Comparison of ENCODE assay signal across 31 cellular contexts in the genomic region with DNA sequence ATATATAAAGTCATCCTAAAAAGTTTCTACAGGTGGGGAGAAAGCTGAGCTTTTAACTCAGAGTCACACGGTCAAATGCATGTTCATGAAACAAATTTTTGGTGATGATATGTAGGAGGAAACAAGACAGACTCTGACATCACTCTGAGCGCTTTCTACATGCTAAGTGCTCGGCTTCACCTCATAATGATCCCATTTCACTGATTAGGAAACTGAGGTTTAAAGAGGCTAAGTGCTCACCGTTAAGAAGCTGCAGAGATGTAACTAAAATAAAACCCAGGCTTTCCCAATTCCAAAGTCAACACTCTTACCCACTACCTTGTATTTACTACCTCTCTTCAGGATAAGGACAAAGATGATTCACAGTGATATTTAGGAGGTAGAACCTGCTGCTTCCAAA. TPM values are rescaled to one million over a fixed set of nuclear protein-coding genes. Genes with fewer than 3 reads are reported as not detected.
DNase-seq lines count a peak whose midpoint lies in the region; ATAC-seq and TF ChIP-seq lines count a peak whose summit lies in the region.
"Had no signal": no experiment of that assay in that cellular context is flagged by ENCODE, and none has a peak within 500 bp of the region (broad histone marks: within the 10 kb centered on the region; RNA-seq: fewer than 3 reads in every experiment).

No MANE protein-coding gene starts in this region.

- H3K36me3 Mint-ChIP-seq in chondrocyte (ENCODE audit: low read depth) = peaks cover 4% of the 10 kb centered on the region
- peaks cover 21% of the 10 kb centered on the region for H3K36me3 Mint-ChIP-seq in neural crest cell (ENCODE audit: low read depth)

- no peak overlapping the region for H3K9ac ChIP-seq in SK-N-SH

- H3K4me3 Mint-ChIP-seq in chondrocyte (ENCODE audit: unreplicated experiment) (no peak overlapping the region), neural crest cell (peak overlapping the region; percentile 65)
- H3K4me3 Mint-ChIP-seq: H9; natural killer cell treated with Interleukin-12 subunit alpha and Interleukin-12 subunit beta and Interleukin-15 and Interleukin-18, amount 100 ng/mL, for 72 hours; stimulated activated effector memory CD8-positive, alpha-beta T cell treated with anti-CD3 and anti-CD28 coated beads, Interleukin-12 subunit alpha, Interleukin-12 subunit beta, amount 100 ng/mL, for 72 hours had no signal

- H3K4me3 ChIP-seq in SK-N-SH (ENCODE audit: low read depth in 2 of 2, low read length in 1 of 2) = no peak overlapping the region
- no peak overlapping the region for H3K4me3 ChIP-seq in uterus
- H3K4me3 ChIP-seq: dorsolateral prefrontal cortex, Peyer's patch, vagina had no signal

- H3K9me3 ChIP-seq in SK-N-SH = no peaks in the 10 kb centered on the region
- H3K9me3 ChIP-seq in uterus = no peaks in the 10 kb centered on the region
- H3K9me3 ChIP-seq: Peyer's patch, vagina had no signal

- H3K27ac Mint-ChIP-seq in chondrocyte (ENCODE audit: unreplicated experiment) = peak overlapping the region; percentile 98
- H3K27ac Mint-ChIP-seq in neural crest cell (ENCODE audit: unreplicated experiment) = no peak overlapping the region
- H3K27ac Mint-ChIP-seq: activated T-helper 2 cell treated with anti-CD3 and anti-CD28 coated beads, Interferon-gamma antibody, Interleukin-2, Interleukin-4, amounts not matched to agents 10 μg/mL and 5 μg/mL and 100 μg/mL, durations not matched to agents 14 hours and 24 hours and 36 hours; natural killer cell treated with Interleukin-12 subunit alpha and Interleukin-12 subunit beta and Interleukin-15 and Interleukin-18, amount 100 ng/mL, for 72 hours; stimulated activated effector memory CD8-positive, alpha-beta T cell treated with anti-CD3 and anti-CD28 coated beads, Interleukin-12 subunit alpha, Interleukin-12 subunit beta, amount 100 ng/mL, for 72 hours had no signal

- H3K9me3 Mint-ChIP-seq in chondrocyte (ENCODE audit: low read depth) (no peaks in the 10 kb centered on the region), neural crest cell (peaks cover 2% of the 10 kb centered on the region)
- H3K9me3 Mint-ChIP-seq: activated naive CD4-positive, alpha-beta T cell treated with anti-CD3 and anti-CD28 coated beads, Interleukin-2, amount 50 U/mL, for 72 hours; activated T-helper 2 cell treated with anti-CD3 and anti-CD28 coated beads, Interferon-gamma antibody, Interleukin-2, Interleukin-4, amounts not matched to agents 10 μg/mL and 5 μg/mL and 100 μg/mL, durations not matched to agents 14 hours and 24 hours and 36 hours; CD4-positive, CD25-positive, alpha-beta regulatory T cell; natural killer cell treated with Interleukin-12 subunit alpha and Interleukin-12 subunit beta and Interleukin-15 and Interleukin-18, amount 100 ng/mL, for 72 hours; stimulated activated effector memory CD8-positive, alpha-beta T cell treated with anti-CD3 and anti-CD28 coated beads, Interleukin-12 subunit alpha, Interleukin-12 subunit beta, amount 100 ng/mL, for 72 hours had no signal

- no peak for TF ChIP-seq EP300 in SK-N-SH (IDR thresholded peaks at IDR 0.05; ENCODE audit: borderline replicate concordance in 1 of 2, low read depth in 1 of 2, low read length in 1 of 2)

- CTCF ChIA-PET in SK-N-SH (lab: Yijun Ruan, JAX) = interaction anchor here (1.1 kb wide), 1 partner anchor 41 kb away, joined by 4 read pairs; no protein-coding TSS in a partner anchor

- TF ChIP-seq CTCF in SK-N-SH (IDR thresholded peaks at IDR 0.05) (no peak), chondrocyte (IDR thresholded peaks at IDR 0.05) (no peak), neural crest cell (conservative IDR thresholded peaks at IDR 0.05) (no peak), uterus (IDR thresholded peaks at IDR 0.05) (no peak)

- H2AFZ ChIP-seq in SK-N-SH (ENCODE audit: low read depth) = no peak overlapping the region

- no peaks in the 10 kb centered on the region for H3K27me3 ChIP-seq in SK-N-SH (ENCODE audit: insufficient read depth)
- H3K27me3 ChIP-seq in uterus = no peaks in the 10 kb centered on the region
- H3K27me3 ChIP-seq: dorsolateral prefrontal cortex, Peyer's patch, vagina had no signal

- peaks cover 34% of the 10 kb centered on the region for H3F3A ChIP-seq in SK-N-SH (replicated peaks; ENCODE audit: insufficient read depth)

- no peak for TF ChIP-seq RAD21 in SK-N-SH (IDR thresholded peaks at IDR 0.05; ENCODE audit: low read length)

- H4K20me1 ChIP-seq in SK-N-SH (ENCODE audit: insufficient read depth) = 0 out of 2 replicates have a peak, but pooled peaks cover 3% of the 10 kb centered on the region

- POLR2A ChIA-PET in SK-N-SH (lab: Yijun Ruan, JAX) = no interaction called here

- H3K4me1 Mint-ChIP-seq in chondrocyte (ENCODE audit: low read depth) = peaks cover 66% of the 10 kb centered on the region
- peaks cover 35% of the 10 kb centered on the region for H3K4me1 Mint-ChIP-seq in neural crest cell

- H3K4me2 ChIP-seq in SK-N-SH = no peak overlapping the region

- peaks cover 75% of the 10 kb centered on the region for H3K79me2 ChIP-seq in SK-N-SH (ENCODE audit: insufficient read depth)

- WGBS in SK-N-SH (ENCODE audit: low lambda C conversion rate) = 100% methylated on average over 4 of the region's 4 CpGs

- H3K4me1 ChIP-seq in SK-N-SH (ENCODE audit: control insufficient read depth in 1 of 2, insufficient read depth in 2 of 2, low read depth in 1 of 2, low read length in 1 of 2) = peaks cover 15 to 16% of the 10 kb centered on the region in 2 experiments; a peak in 3 of 4 replicates
- H3K4me1 ChIP-seq in uterus = peaks cover 6 to 9% of the 10 kb centered on the region in 2 donors

- TF ChIP-seq POLR2A in uterus (IDR thresholded peaks at IDR 0.05) = no peak

- DNase-seq in SK-N-SH = no peak
- no peak for DNase-seq in chondrocyte (ENCODE audit: low spot score)
- no peak for DNase-seq in neural crest cell (ENCODE audit: low read depth, low spot score)
- DNase-seq in uterus = no peak
- no peak for DNase-seq in COLO668 (lab: John Stamatoyannopoulos, UW; ENCODE audit: unreplicated experiment)
- no peak for DNase-seq in NCI-H2081 treated with DMSO at 0.1 percent for 48 hours (lab: John Stamatoyannopoulos, UW)
- no peak for DNase-seq in EL
- DNase-seq: activated CD4-positive, alpha-beta T cell treated with anti-CD3 and anti-CD28 coated beads, Interleukin-2, amount 50 U/mL, for 48 hours; activated CD4-positive, CD25-positive, alpha-beta regulatory T cell; activated CD8-positive, alpha-beta memory T cell treated with anti-CD3 and anti-CD28 coated beads, Interleukin-2, amount 50 U/mL, for 48 hours; CD4-positive, CD25-positive, alpha-beta regulatory T cell; cerebellar nuclear complex; DMS 273 treated with DMSO at 0.1 percent for 48 hours; dorsolateral prefrontal cortex; H9; NCI-H1105 treated with DMSO at 0.1 percent for 48 hours; NCI-H1930; NCI-H526 treated with DMSO at 0.1 percent for 48 hours; Peyer's patch; right cardiac atrium; SIG-M5; stimulated activated CD4-positive, alpha-beta T cell treated with anti-CD3 and anti-CD28 coated beads, Interleukin-12 subunit alpha, Interleukin-12 subunit beta, amount 100 ng/mL, for 4 hours; stimulated activated CD4-positive, alpha-beta T cell treated with anti-CD3 and anti-CD28 coated beads, Interleukin-4, amount 100 ng/mL, for 24 hours had no signal

- peak overlapping the region; percentile 62 to 94 for H3K27ac ChIP-seq in SK-N-SH (ENCODE audit: low read depth in 2 of 2, low read length in 1 of 2)
- peak overlapping the region; percentile 71 to 87 for H3K27ac ChIP-seq in uterus
- H3K27ac ChIP-seq: 22Rv1 had no signal

- H3K9me2 ChIP-seq in SK-N-SH = no peaks in the 10 kb centered on the region

- H3K27me3 Mint-ChIP-seq in chondrocyte (ENCODE audit: low read depth) (no peaks in the 10 kb centered on the region), neural crest cell (ENCODE audit: low read depth) (peaks cover 3% of the 10 kb centered on the region)
- H3K27me3 Mint-ChIP-seq: natural killer cell treated with Interleukin-12 subunit alpha and Interleukin-12 subunit beta and Interleukin-15 and Interleukin-18, amount 100 ng/mL, for 72 hours had no signal

- ATAC-seq in SK-N-SH treated with all-trans-retinoic acid at 6 μM for 48 hours = no peak
- ATAC-seq: activated naive CD4-positive, alpha-beta T cell treated with anti-CD3 and anti-CD28 coated beads, Interleukin-2, amount 50 U/mL, for 72 hours; natural killer cell treated with Interleukin-12 subunit alpha and Interleukin-12 subunit beta and Interleukin-15 and Interleukin-18, amount 100 ng/mL, for 72 hours; stimulated activated effector memory CD8-positive, alpha-beta T cell treated with anti-CD3 and anti-CD28 coated beads, Interleukin-12 subunit alpha, Interleukin-12 subunit beta, amount 100 ng/mL, for 72 hours had no signal

- H3K36me3 ChIP-seq in SK-N-SH (replicated peaks in 1 of 2; ENCODE audit: control insufficient read depth in 1 of 2, insufficient read depth in 2 of 2, low read length in 1 of 2) (peaks cover 20 to 21% of the 10 kb centered on the region in 2 experiments), uterus (no peaks in the 10 kb centered on the region)
- H3K36me3 ChIP-seq: Peyer's patch, vagina had no signal

- intact Hi-C loops in uterus (cut with DNase I; ENCODE audit: low total_unique reads) = no loop called here

TF ChIP-seq in SK-N-SH, 30 proteins besides CTCF, POLR2A, EP300 and RAD21 (continues in another document):
- TF ChIP-seq NFIC (IDR thresholded peaks at IDR 0.05; ENCODE audit: borderline replicate concordance) = no peak
- no peak for TF ChIP-seq RFX5 (IDR thresholded peaks at IDR 0.05; ENCODE audit: low read length)

TF ChIP-seq in SK-N-SH treated with all-trans-retinoic acid at 6 μM for 48 hours, 23 proteins besides CTCF, POLR2A, EP300 and RAD21:
- TF ChIP-seq BACH2 (CRISPR knock-in tag; IDR thresholded peaks at IDR 0.05; ENCODE audit: borderline replicate concordance) = no peak

RNA-seq across cellular contexts. Expression of a gene that starts 4.7 kb away (rescaled TPM):
- polyA plus RNA-seq in SK-N-SH (2012; rRNA removed) = 14.8 and 17.9 TPM in 2 replicates
- polyA plus RNA-seq in SK-N-SH (2012; cell fraction: cytosol; rRNA removed) = 21.2 and 23.7 TPM in 2 replicates
- polyA plus RNA-seq in SK-N-SH (2012; cell fraction: nucleus; rRNA removed) = 11.6 and 15.4 TPM in 2 replicates
- 19.3 to 42.8 TPM (median 42.5 TPM) in 3 replicates for total RNA-seq in chondrocyte
- total RNA-seq in neural crest cell = 27.4 and 34.7 TPM in 2 replicates
- total RNA-seq in uterus = 10 to 100 TPM in 3 of 4 donors, 1 to 10 TPM in 1; 4.1 to 48.8 (median 21.1) TPM

RNA-seq across cellular contexts. Expression of a gene that starts 46.6 kb away (rescaled TPM):
- polyA plus RNA-seq in SK-N-SH (2012; rRNA removed) = not detected in 2 replicates
- not detected in 2 replicates for polyA plus RNA-seq in SK-N-SH (2012; cell fraction: cytosol; rRNA removed)
- polyA plus RNA-seq in SK-N-SH (2012; cell fraction: nucleus; rRNA removed) = not detected in 2 replicates
- total RNA-seq in chondrocyte (0.20 to 0.67 TPM (median 0.60 TPM) in 3 replicates), neural crest cell (0.25 and 0.37 TPM in 2 replicates), uterus (10 to 100 TPM in 1 of 4 donors, 1 to 10 TPM in 2, under 1 TPM in 1; 0.29 to 14.2 (median 4.1) TPM)
- total RNA-seq: activated naive CD4-positive, alpha-beta T cell treated with anti-CD3 and anti-CD28 coated beads, Interleukin-2, amount 50 U/mL, for 72 hours; activated T-helper 2 cell treated with anti-CD3 and anti-CD28 coated beads, Interferon-gamma antibody, Interleukin-2, Interleukin-4, amounts not matched to agents 10 μg/mL and 5 μg/mL and 100 μg/mL, durations not matched to agents 14 hours and 24 hours and 36 hours; CD4-positive, CD25-positive, alpha-beta regulatory T cell; MCF 10A; natural killer cell treated with Interleukin-12 subunit alpha and Interleukin-12 subunit beta and Interleukin-15 and Interleukin-18, amount 100 ng/mL, for 72 hours had no signal
- polyA plus RNA-seq: CD4-positive, CD25-positive, alpha-beta regulatory T cell had no signal

RNA-seq across cellular contexts. Expression of a gene that starts 55.9 kb away (rescaled TPM):
- polyA plus RNA-seq in SK-N-SH (2012; rRNA removed) = 6.7 and 7.8 TPM in 2 replicates
- polyA plus RNA-seq in SK-N-SH (2012; cell fraction: cytosol; rRNA removed) = 6.2 and 7.0 TPM in 2 replicates
- 3.3 and 5.3 TPM in 2 replicates for polyA plus RNA-seq in SK-N-SH (2012; cell fraction: nucleus; rRNA removed)
- total RNA-seq in chondrocyte (9.4 to 11.8 TPM (median 10.1 TPM) in 3 replicates), neural crest cell (17.5 and 17.7 TPM in 2 replicates), uterus (10 to 100 TPM in 1 of 4 donors, 1 to 10 TPM in 3; 3.6 to 17.5 (median 6.8) TPM)
